Comparison of ENCODE assay signal across 1 cellular context in the genomic region with DNA sequence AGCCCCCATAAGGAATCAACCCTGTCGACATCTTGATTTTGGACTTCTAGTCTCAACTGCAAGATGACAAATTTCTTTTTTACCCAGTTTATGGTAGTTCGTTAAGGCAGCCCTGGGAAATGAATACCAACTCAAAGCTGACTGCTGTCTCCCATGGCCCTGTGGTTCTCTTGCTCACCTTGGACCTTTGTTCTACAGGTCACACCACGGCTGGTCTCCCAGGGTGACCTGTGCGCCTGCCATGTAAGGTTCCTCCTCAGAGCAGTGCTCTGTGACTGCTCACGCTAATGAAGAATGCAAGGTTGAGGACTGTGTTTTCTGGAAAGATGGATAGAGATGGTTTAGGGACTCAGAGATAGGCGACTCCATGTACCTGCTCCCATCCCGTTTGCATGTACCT.
TF ChIP-seq lines count a peak whose summit lies in the region.

No MANE protein-coding gene starts in this region.

TF ChIP-seq in HepG2, 621 proteins besides CTCF, POLR2A, EP300 and RAD21 (continued from another document):
- 0 out of 2 replicates have a peak, but pooled peaks have one; percentile 20 for TF ChIP-seq ZBTB4 (CRISPR knock-in tag; IDR thresholded peaks at IDR 0.05; ENCODE audit: borderline replicate concordance)
- TF ChIP-seq BRD4 (CRISPR knock-in tag; IDR thresholded peaks at IDR 0.05) = no peak
- TF ChIP-seq ERF (CRISPR knock-in tag; IDR thresholded peaks at IDR 0.05) = no peak
- TF ChIP-seq, protein P1, sequence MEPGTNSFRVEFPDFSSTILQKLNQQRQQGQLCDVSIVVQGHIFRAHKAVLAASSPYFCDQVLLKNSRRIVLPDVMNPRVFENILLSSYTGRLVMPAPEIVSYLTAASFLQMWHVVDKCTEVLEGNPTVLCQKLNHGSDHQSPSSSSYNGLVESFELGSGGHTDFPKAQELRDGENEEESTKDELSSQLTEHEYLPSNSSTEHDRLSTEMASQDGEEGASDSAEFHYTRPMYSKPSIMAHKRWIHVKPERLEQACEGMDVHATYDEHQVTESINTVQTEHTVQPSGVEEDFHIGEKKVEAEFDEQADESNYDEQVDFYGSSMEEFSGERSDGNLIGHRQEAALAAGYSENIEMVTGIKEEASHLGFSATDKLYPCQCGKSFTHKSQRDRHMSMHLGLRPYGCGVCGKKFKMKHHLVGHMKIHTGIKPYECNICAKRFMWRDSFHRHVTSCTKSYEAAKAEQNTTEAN (CRISPR knock-in tag; conservative IDR thresholded peaks at IDR 0.05) = no peak
- no peak for TF ChIP-seq ZFP36 (IDR thresholded peaks at IDR 0.05; ENCODE audit: borderline replicate concordance, low read depth, low read length, partially characterized antibody)
- no peak for TF ChIP-seq SNRNP70 (IDR thresholded peaks at IDR 0.05; ENCODE audit: low read depth, low read length)
- no peak for TF ChIP-seq ZHX1 (CRISPR knock-in tag; IDR thresholded peaks at IDR 0.05; ENCODE audit: low read depth)
- no peak for TF ChIP-seq NBN (conservative IDR thresholded peaks at IDR 0.05)
- TF ChIP-seq ZNF720 (CRISPR knock-in tag; IDR thresholded peaks at IDR 0.05) = no peak
- TF ChIP-seq RARA (CRISPR knock-in tag; IDR thresholded peaks at IDR 0.05) = peak; percentile 70
